In genomic region chr3:119295816-119296484, GRCh38 we compare ENCODE assay signal across 8 cellular contexts. TPM values are rescaled to one million over a fixed set of nuclear protein-coding genes. Genes with fewer than 3 reads are reported as not detected.
DNase-seq lines count a peak whose midpoint lies in the region; ATAC-seq and TF ChIP-seq lines count a peak whose summit lies in the region.

No MANE protein-coding gene starts in this region.

- peak overlapping the region; percentile 73 for H3K27ac Mint-ChIP-seq in CD8-positive, alpha-beta T cell

- no peak overlapping the region for H3K27ac ChIP-seq in CD8-positive, alpha-beta T cell (ENCODE audit: low read depth, low read length)
- no peak overlapping the region for H3K27ac ChIP-seq in duodenal mucosa (ENCODE audit: low read depth, low read length)
- peak overlapping the region in 1 of 2 donors; percentile 93 for H3K27ac ChIP-seq in ovary

- H3K9me3 ChIP-seq in CD8-positive, alpha-beta T cell (ENCODE audit: low read length) = no peaks in the 10 kb centered on the region
- H3K9me3 ChIP-seq in duodenal mucosa (ENCODE audit: control insufficient read depth in 1 of 2, low read length in 2 of 2) (no peaks in the 10 kb centered on the region), ovary (no peaks in the 10 kb centered on the region)

- H3K36me3 ChIP-seq in CD8-positive, alpha-beta T cell (ENCODE audit: insufficient read depth, low read length) = no peaks in the 10 kb centered on the region
- H3K36me3 ChIP-seq in duodenal mucosa (ENCODE audit: control insufficient read depth in 1 of 2, insufficient read depth in 2 of 2, low read length in 2 of 2) = no peaks in the 10 kb centered on the region
- H3K36me3 ChIP-seq in ovary = no peaks in the 10 kb centered on the region

- POLR2A ChIA-PET in CD8-positive, alpha-beta T cell (lab: Charles Lee) = interaction anchor here (0.9 to 2.3 kb wide), 5 partner anchors 20 to 167 kb away, joined by 3 to 20 read pairs (median 4); partner anchors contain the start of gene TMEM39A

- H3K9ac ChIP-seq in duodenal mucosa (ENCODE audit: low read depth in 1 of 2, low read length in 2 of 2) = peak overlapping the region in 1 of 2 donors; percentile 28

- no peak for TF ChIP-seq EP300 in ovary (IDR thresholded peaks at IDR 0.05)

- no peak for DNase-seq in CD8-positive, alpha-beta T cell
- peak; percentile 52 for DNase-seq in NCI-H1048 (lab: John Stamatoyannopoulos, UW)
- DNase-seq in ovary = no peak
- DNase-seq in activated gamma-delta T cell treated with Interleukin-2 at 50 U/mL for 16 hours = no peak
- no peak for DNase-seq in anterior cingulate cortex (lab: John Stamatoyannopoulos, UW)
- no peak for DNase-seq in activated CD4-positive, alpha-beta T cell treated with anti-CD3 and anti-CD28 coated beads, Interleukin-2, amount 50 U/mL, for 48 hours

- no peak for ATAC-seq in CD8-positive, alpha-beta T cell
- no peak for ATAC-seq in HG03469 (IDR thresholded peaks at IDR 0.05; ENCODE audit: unreplicated experiment)

- H3K9me3 Mint-ChIP-seq in CD8-positive, alpha-beta T cell = no peaks in the 10 kb centered on the region

- H3K4me3 ChIP-seq in CD8-positive, alpha-beta T cell (ENCODE audit: low read depth, low read length) = no peak overlapping the region
- H3K4me3 ChIP-seq in duodenal mucosa (ENCODE audit: low read depth in 1 of 2, low read length in 2 of 2) (peak overlapping the region; percentile 86), ovary (peak overlapping the region; percentile 57)

- no peak for TF ChIP-seq CTCF in CD8-positive, alpha-beta T cell (IDR thresholded peaks at IDR 0.05)
- no peak for TF ChIP-seq CTCF in ovary (IDR thresholded peaks at IDR 0.05)

- CTCF ChIA-PET in CD8-positive, alpha-beta T cell (lab: Charles Lee) = interaction anchor here (0.8 to 1.9 kb wide), 5 partner anchors 16 to 63 kb away, joined by 3 to 6 read pairs (median 3); no protein-coding TSS in a partner anchor

- H3K27me3 Mint-ChIP-seq in CD8-positive, alpha-beta T cell (ENCODE audit: low read depth) = no peaks in the 10 kb centered on the region

- H3K36me3 Mint-ChIP-seq in CD8-positive, alpha-beta T cell = peaks cover 8% of the 10 kb centered on the region

- H3K4me1 Mint-ChIP-seq in CD8-positive, alpha-beta T cell (ENCODE audit: low read depth) = peaks cover 52% of the 10 kb centered on the region

- peak overlapping the region; percentile 95 for H3K4me3 Mint-ChIP-seq in CD8-positive, alpha-beta T cell

- no peaks in the 10 kb centered on the region for H3K27me3 ChIP-seq in CD8-positive, alpha-beta T cell (ENCODE audit: insufficient read depth, low read length)
- H3K27me3 ChIP-seq in duodenal mucosa (ENCODE audit: control insufficient read depth in 1 of 2, insufficient read depth in 2 of 2, low read length in 2 of 2) (no peaks in the 10 kb centered on the region), ovary (no peaks in the 10 kb centered on the region)

- WGBS in ovary, 3 donors = 7 to 29% (median 13%) methylated on average over 6 of the region's 6 CpGs

- intact Hi-C loops in CD8-positive, alpha-beta T cell (cut with DNase I, micrococcal nuclease) = loop anchor here (2.0 to 10.0 kb wide), 4 partner anchors 55 to 1447 kb away; partner anchors contain the start of genes B4GALT4 (in 1 of the 2), GTF2E1 (in 1 of the 2), LRRC58 (in 1 of the 2) and RABL3 (in 1 of the 2)
- intact Hi-C loops in ovary (cut with DNase I) = no loop called here

- H3K4me1 ChIP-seq in CD8-positive, alpha-beta T cell (ENCODE audit: insufficient read depth, low read length) = peaks cover 30% of the 10 kb centered on the region
- H3K4me1 ChIP-seq in duodenal mucosa (ENCODE audit: control insufficient read depth in 1 of 2, insufficient read depth in 2 of 2, low read length in 2 of 2) = peaks cover 12 to 27% of the 10 kb centered on the region in 2 donors
- H3K4me1 ChIP-seq in ovary (ENCODE audit: insufficient read depth) = peaks cover 5% of the 10 kb centered on the region

- no peak for TF ChIP-seq POLR2A in ovary (IDR thresholded peaks at IDR 0.05)

RNA-seq across cellular contexts. Expression of gene ARHGAP31, which starts 1.8 kb away (rescaled TPM):
- 1 to 10 TPM in 1 of 2 experiments, under 1 TPM in 1; 1.00 to 1.1 TPM for total RNA-seq in CD8-positive, alpha-beta T cell
- total RNA-seq in ovary = 10 to 100 TPM in 5 of 7 donors, 1 to 10 TPM in 2; 6.3 to 41.4 (median 21.3) TPM
- 10 to 100 TPM in 1 of 2 donors, 1 to 10 TPM in 1; 8.7 to 26.0 TPM for polyA plus RNA-seq in ovary

RNA-seq across cellular contexts. Expression of gene B4GALT4, which starts 55.3 kb away (rescaled TPM):
- total RNA-seq in CD8-positive, alpha-beta T cell = 10 to 100 TPM; 18.2 to 18.6 TPM
- 10 to 100 TPM; 14.4 to 26.1 (median 23.7) TPM for total RNA-seq in ovary
- polyA plus RNA-seq in ovary = 10 to 100 TPM; 19.5 to 26.6 TPM

Comparison
In these comparisons a context has a peak if more than half of its experiments do, and no peak if none do; other contexts are left out.
1. intact Hi-C loops: an anchor here in CD8-positive, alpha-beta T cell (2.0 to 10.0 kb wide); none called in ovary.